Comparison of ENCODE assay signal across 10 cellular contexts in the genomic region with DNA sequence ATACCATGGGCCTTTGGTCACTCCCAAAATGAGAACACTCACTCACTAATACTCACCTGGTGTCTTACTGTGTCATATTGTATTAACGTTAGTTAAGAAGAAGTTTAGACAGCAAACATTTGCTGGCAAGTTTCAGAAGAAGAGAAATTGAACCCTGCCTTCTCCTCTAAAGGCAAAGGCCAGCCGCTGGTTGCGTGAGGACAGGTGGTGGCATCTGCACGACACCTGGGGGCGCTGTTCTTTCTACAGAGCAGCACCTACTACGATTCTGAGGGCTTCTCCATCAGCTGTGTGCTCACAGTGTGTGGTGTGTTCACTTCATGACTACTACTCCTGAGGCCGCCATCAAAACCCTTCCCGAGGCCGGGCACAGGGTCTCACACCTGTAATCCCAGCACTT. TPM values are rescaled to one million over a fixed set of nuclear protein-coding genes. Genes with fewer than 3 reads are reported as not detected.
A peak's percentile ranks its signal among the peaks of the same experiment; 100 is the strongest.
DNase-seq lines count a peak whose midpoint lies in the region; ATAC-seq and TF ChIP-seq lines count a peak whose summit lies in the region.
"Had no signal": no experiment of that assay in that cellular context is flagged by ENCODE, and none has a peak within 500 bp of the region (broad histone marks: within the 10 kb centered on the region; RNA-seq: fewer than 3 reads in every experiment).

No MANE protein-coding gene starts in this region.

- H3K9ac ChIP-seq in smooth muscle cell (ENCODE audit: low read depth) = no peak overlapping the region

- no peaks in the 10 kb centered on the region for H3K36me3 ChIP-seq in smooth muscle cell (ENCODE audit: low read depth)

- H3K36me3 Mint-ChIP-seq in activated naive CD4-positive, alpha-beta T cell treated with anti-CD3 and anti-CD28 coated beads, Interleukin-2, amount 10 ng/mL, durations not matched to agents 7 days and 5 days = no peaks in the 10 kb centered on the region
- H3K36me3 Mint-ChIP-seq: brain had no signal

- no peak overlapping the region for H3K27ac Mint-ChIP-seq in activated naive CD4-positive, alpha-beta T cell treated with anti-CD3 and anti-CD28 coated beads, Interleukin-2, amount 10 ng/mL, durations not matched to agents 7 days and 5 days
- H3K27ac Mint-ChIP-seq: brain had no signal

- no peaks in the 10 kb centered on the region for H3K27me3 Mint-ChIP-seq in activated naive CD4-positive, alpha-beta T cell treated with anti-CD3 and anti-CD28 coated beads, Interleukin-2, amount 10 ng/mL, durations not matched to agents 7 days and 5 days
- H3K27me3 Mint-ChIP-seq: brain had no signal

- H3K4me2 ChIP-seq in smooth muscle cell = no peak overlapping the region

- no peak for ATAC-seq in GM21526 (IDR thresholded peaks at IDR 0.05; ENCODE audit: low FRiP score, unreplicated experiment)
- no peak for ATAC-seq in HG02938 (IDR thresholded peaks at IDR 0.05; ENCODE audit: unreplicated experiment)

- H4K20me1 ChIP-seq in smooth muscle cell (ENCODE audit: low read depth) = no peaks in the 10 kb centered on the region

- H3K4me3 ChIP-seq in cardiac fibroblast (replicated peaks in 1 of 2; ENCODE audit: low read depth in 2 of 2, low read length in 2 of 2) = no peak overlapping the region
- H3K4me3 ChIP-seq in smooth muscle cell = no peak overlapping the region

- CTCF ChIA-PET in activated naive CD4-positive, alpha-beta T cell treated with anti-CD3 and anti-CD28 coated beads, Interleukin-2, amount 10 ng/mL, durations not matched to agents 7 days and 5 days (lab: Charles Lee) = interaction anchor here (0.6 to 1.5 kb wide), 2 partner anchors 96 to 498 kb away, joined by 3 to 4 read pairs; no protein-coding TSS in a partner anchor

- H3K4me1 ChIP-seq in smooth muscle cell (ENCODE audit: low read depth) = no peaks in the 10 kb centered on the region

- DNase-seq in activated naive CD4-positive, alpha-beta T cell treated with anti-CD3 and anti-CD28 coated beads, Interleukin-2, amount 10 ng/mL, durations not matched to agents 7 days and 5 days = peak; percentile 41
- DNase-seq in activated naive CD4-positive, alpha-beta T cell treated with Interleukin-2 at 50 U/mL for 16 hours = no peak
- peak; percentile 11 to 22 for DNase-seq in cardiac fibroblast (ENCODE audit: low read depth in 2 of 2)
- no peak for DNase-seq in smooth muscle cell (lab: John Stamatoyannopoulos, UW; ENCODE audit: unreplicated experiment)
- DNase-seq in activated effector memory CD4-positive, alpha-beta T cell treated with Interleukin-2 at 50 U/mL for 16 hours = no peak
- DNase-seq: NCI-H524 treated with DMSO at 0.1 percent for 48 hours had no signal

- no peak overlapping the region for H3K4me3 Mint-ChIP-seq in activated naive CD4-positive, alpha-beta T cell treated with anti-CD3 and anti-CD28 coated beads, Interleukin-2, amount 10 ng/mL, durations not matched to agents 7 days and 5 days
- H3K4me3 Mint-ChIP-seq: brain had no signal

- H3K9me3 ChIP-seq in smooth muscle cell (replicated peaks; ENCODE audit: low read depth) = no peaks in the 10 kb centered on the region

- no peak overlapping the region for H2AFZ ChIP-seq in smooth muscle cell (ENCODE audit: low read depth)

- no peak overlapping the region for H3K27ac ChIP-seq in smooth muscle cell (ENCODE audit: low read depth)

- H3K4me1 Mint-ChIP-seq in activated naive CD4-positive, alpha-beta T cell treated with anti-CD3 and anti-CD28 coated beads, Interleukin-2, amount 10 ng/mL, durations not matched to agents 7 days and 5 days = no peaks in the 10 kb centered on the region
- H3K4me1 Mint-ChIP-seq: brain had no signal

- no peaks in the 10 kb centered on the region for H3K27me3 ChIP-seq in smooth muscle cell (ENCODE audit: low read depth)

- 67% methylated on average over 9 of the region's 9 CpGs for WGBS in smooth muscle cell (ENCODE audit: low lambda C conversion rate)

- TF ChIP-seq CTCF in LNCAP (IDR thresholded peaks at IDR 0.05) (peak; percentile 27; the same call in 1 of the 2 replicates), cardiac fibroblast (IDR thresholded peaks at IDR 0.05; ENCODE audit: low read depth, low read length) (peak; percentile 39), smooth muscle cell (IDR thresholded peaks at IDR 0.05; ENCODE audit: borderline replicate concordance, insufficient read depth, poor library complexity, severe bottlenecking) (peak; percentile 15)

- no peaks in the 10 kb centered on the region for H3F3A ChIP-seq in smooth muscle cell (ENCODE audit: low read depth)

- no peaks in the 10 kb centered on the region for H3K9me3 Mint-ChIP-seq in activated naive CD4-positive, alpha-beta T cell treated with anti-CD3 and anti-CD28 coated beads, Interleukin-2, amount 10 ng/mL, durations not matched to agents 7 days and 5 days
- H3K9me3 Mint-ChIP-seq: brain had no signal

- no peaks in the 10 kb centered on the region for H3K79me2 ChIP-seq in smooth muscle cell (ENCODE audit: low read depth)

RNA-seq across cellular contexts. Expression of a gene that starts 17.9 kb away (rescaled TPM):
- not detected in 2 replicates for total RNA-seq in smooth muscle cell
- polyA plus RNA-seq in smooth muscle cell = not detected in 2 replicates

RNA-seq across cellular contexts. Expression of a gene that starts 22.1 kb away (rescaled TPM):
- total RNA-seq in smooth muscle cell = not detected in 2 replicates
- 0.17 TPM in 1 of 2 replicates, not detected in the other for polyA plus RNA-seq in smooth muscle cell

Comparison
In these comparisons a context has a peak if more than half of its experiments do, and no peak if none do; other contexts are left out.
1. DNase-seq: peak in activated naive CD4-positive, alpha-beta T cell treated with anti-CD3 and anti-CD28 coated beads, Interleukin-2, amount 10 ng/mL, durations not matched to agents 7 days and 5 days (single experiment) and cardiac fibroblast (2 of 2); none in activated naive CD4-positive, alpha-beta T cell treated with Interleukin-2 at 50 U/mL for 16 hours (single experiment), smooth muscle cell (single experiment) and activated effector memory CD4-positive, alpha-beta T cell treated with Interleukin-2 at 50 U/mL for 16 hours (single experiment).
2. Peak in every context shown above with its lines, with median percentiles within 50 percentile points of each other: CTCF ChIP-seq.